ENCODE assay signal across 18 cellular contexts in the genomic region with DNA sequence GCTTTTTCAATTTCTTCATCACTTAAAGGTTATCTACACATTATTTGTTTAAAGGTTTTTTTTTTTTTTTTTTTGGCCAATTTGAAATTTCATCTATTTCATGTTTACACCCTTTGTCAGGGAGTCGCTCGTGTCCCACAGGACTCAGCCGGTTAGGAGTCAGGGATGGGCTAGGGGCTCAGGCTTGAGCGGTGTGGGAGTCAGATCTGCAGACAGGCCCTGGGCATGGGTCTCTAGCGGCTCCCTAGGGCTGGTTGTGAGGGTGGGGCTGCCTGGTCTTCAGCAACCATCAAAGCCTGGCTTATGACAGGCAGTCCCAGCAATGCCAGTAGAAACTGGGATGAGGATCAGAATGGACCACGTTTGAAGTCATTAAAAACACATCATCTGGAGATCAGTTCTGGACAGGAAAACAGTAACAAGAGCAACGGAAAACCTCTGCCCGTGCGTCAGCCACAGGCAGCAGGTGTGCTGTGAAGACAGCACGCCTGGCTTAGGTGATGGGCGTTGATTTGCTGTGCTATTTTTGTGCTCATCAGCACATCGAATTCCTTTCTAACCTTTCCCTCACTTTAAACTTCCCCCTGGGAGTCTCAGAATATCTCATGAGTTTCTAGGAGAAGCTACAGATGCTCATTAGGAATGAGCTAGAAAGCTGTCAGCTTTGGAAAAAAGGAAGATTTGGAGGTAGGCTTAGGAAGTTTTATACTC.
"Had no signal": no experiment of that assay in that cellular context is flagged by ENCODE, and none has a peak within 500 bp of the region (broad histone marks: within the 10 kb centered on the region; RNA-seq: fewer than 3 reads in every experiment).

No MANE protein-coding gene starts in this region.

- H3K27ac Mint-ChIP-seq: activated CD4-positive, alpha-beta memory T cell treated with anti-CD3 and anti-CD28 coated beads, Interleukin-2, amount 10 ng/mL, durations not matched to agents 7 days and 5 days; activated naive CD8-positive, alpha-beta T cell treated with anti-CD3 and anti-CD28 coated beads, Interleukin-2, amount 50 U/mL, for 24 hours; activated T-helper 2 cell treated with anti-CD3 and anti-CD28 coated beads, Interferon-gamma antibody, Interleukin-2, Interleukin-4, amounts not matched to agents 10 μg/mL and 5 μg/mL and 100 μg/mL, durations not matched to agents 14 hours and 24 hours and 36 hours; T-helper 2 cell treated with Interferon-gamma antibody and Interleukin-4, amounts not matched to agents 5 μg/mL and 100 μg/mL, for 36 hours; type B pancreatic cell; WTC11 had no signal

- H3K27me3 Mint-ChIP-seq: activated CD4-positive, alpha-beta memory T cell treated with anti-CD3 and anti-CD28 coated beads, Interleukin-2, amount 10 ng/mL, durations not matched to agents 7 days and 5 days; activated naive CD8-positive, alpha-beta T cell treated with anti-CD3 and anti-CD28 coated beads, Interleukin-2, amount 50 U/mL, for 24 hours; type B pancreatic cell had no signal

- H3K36me3 Mint-ChIP-seq: activated naive CD4-positive, alpha-beta T cell treated with anti-CD3 and anti-CD28 coated beads, Interleukin-2, amount 10 ng/mL, durations not matched to agents 7 days and 5 days; WTC11 had no signal

- H3K36me3 ChIP-seq: ovary had no signal

- H3K4me3 Mint-ChIP-seq: activated CD4-positive, alpha-beta memory T cell treated with anti-CD3 and anti-CD28 coated beads, Interleukin-2, amount 10 ng/mL, durations not matched to agents 7 days and 5 days; activated naive CD4-positive, alpha-beta T cell treated with anti-CD3 and anti-CD28 coated beads, Interleukin-2, amount 10 ng/mL, durations not matched to agents 7 days and 5 days; activated naive CD8-positive, alpha-beta T cell treated with anti-CD3 and anti-CD28 coated beads, Interleukin-2, amount 50 U/mL, for 24 hours; brain; stimulated activated memory B cell treated with anti-CD40 and anti-IgM and Interleukin-4, amounts not matched to agents 10 μg/mL and 1 μg/mL and 100 μg/mL, for 72 hours; T-helper 2 cell treated with Interferon-gamma antibody and Interleukin-4, amounts not matched to agents 5 μg/mL and 100 μg/mL, for 36 hours; type B pancreatic cell; WTC11 had no signal

- H3K27ac ChIP-seq: heart left ventricle, ovary, testis had no signal

- H3K4me2 ChIP-seq: smooth muscle cell had no signal

- H3K27me3 ChIP-seq: heart left ventricle, left lung, ovary, testis had no signal

- H3K4me3 ChIP-seq: heart left ventricle, left lung, ovary, smooth muscle cell, testis had no signal

- H3K9me3 Mint-ChIP-seq: activated CD4-positive, alpha-beta memory T cell treated with anti-CD3 and anti-CD28 coated beads, Interleukin-2, amount 10 ng/mL, durations not matched to agents 7 days and 5 days; activated naive CD4-positive, alpha-beta T cell treated with anti-CD3 and anti-CD28 coated beads, Interleukin-2, amount 10 ng/mL, durations not matched to agents 7 days and 5 days; activated naive CD8-positive, alpha-beta T cell treated with anti-CD3 and anti-CD28 coated beads, Interleukin-2, amount 50 U/mL, for 24 hours; activated T-helper 2 cell treated with anti-CD3 and anti-CD28 coated beads, Interferon-gamma antibody, Interleukin-2, Interleukin-4, amounts not matched to agents 10 μg/mL and 5 μg/mL and 100 μg/mL, durations not matched to agents 14 hours and 24 hours and 36 hours; brain; stimulated activated memory B cell treated with anti-CD40 and anti-IgM and Interleukin-4, amounts not matched to agents 10 μg/mL and 1 μg/mL and 100 μg/mL, for 72 hours; T-helper 2 cell treated with Interferon-gamma antibody and Interleukin-4, amounts not matched to agents 5 μg/mL and 100 μg/mL, for 36 hours; type B pancreatic cell; WTC11 had no signal

- H3K9me3 ChIP-seq: heart left ventricle, left lung, ovary, testis had no signal

- H3K4me1 ChIP-seq: heart left ventricle, testis had no signal

- H3K4me1 Mint-ChIP-seq: activated CD4-positive, alpha-beta memory T cell treated with anti-CD3 and anti-CD28 coated beads, Interleukin-2, amount 10 ng/mL, durations not matched to agents 7 days and 5 days; activated naive CD4-positive, alpha-beta T cell treated with anti-CD3 and anti-CD28 coated beads, Interleukin-2, amount 10 ng/mL, durations not matched to agents 7 days and 5 days; activated naive CD8-positive, alpha-beta T cell treated with anti-CD3 and anti-CD28 coated beads, Interleukin-2, amount 50 U/mL, for 24 hours had no signal

- DNase-seq: activated CD4-positive, alpha-beta memory T cell treated with anti-CD3 and anti-CD28 coated beads, Interleukin-2, amount 10 ng/mL, durations not matched to agents 7 days and 5 days; activated CD4-positive, alpha-beta T cell treated with anti-CD3 and anti-CD28 coated beads for 4 hours; activated naive CD4-positive, alpha-beta T cell treated with anti-CD3 and anti-CD28 coated beads, Interleukin-2, amount 10 ng/mL, durations not matched to agents 7 days and 5 days; activated naive CD8-positive, alpha-beta T cell treated with anti-CD3 and anti-CD28 coated beads, Interleukin-2, amount 50 U/mL, for 24 hours; activated T-cell treated with anti-CD3 and anti-CD28 coated beads, Interleukin-2, amount 50 U/mL, for 1 hour; heart left ventricle; mammary epithelial cell; stimulated activated CD4-positive, alpha-beta T cell treated with anti-CD3 and anti-CD28 coated beads, Interleukin-4, amount 100 ng/mL, for 24 hours had no signal
